In the genomic region with DNA sequence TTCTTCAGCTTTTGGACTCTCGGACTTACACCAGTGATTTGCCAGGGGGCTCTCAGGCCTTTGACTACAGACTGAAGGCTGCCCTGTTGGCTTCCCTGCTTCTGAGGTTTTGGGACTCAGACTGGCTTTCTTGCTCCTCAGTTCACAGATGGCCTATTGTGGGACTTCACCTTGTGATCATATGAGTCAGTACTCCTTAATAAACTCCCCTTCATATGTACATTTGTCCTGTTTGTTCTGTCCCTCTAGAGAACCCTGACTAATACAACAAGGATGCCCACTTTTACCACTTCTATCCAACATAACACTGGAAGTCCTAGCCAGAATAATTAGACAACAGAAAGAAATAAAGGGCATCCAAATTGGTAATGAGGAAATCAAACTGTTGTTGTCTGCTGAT, we compare ENCODE assay signal across 22 cellular contexts.
"Had no signal": no experiment of that assay in that cellular context is flagged by ENCODE, and none has a peak within 500 bp of the region (broad histone marks: within the 10 kb centered on the region; RNA-seq: fewer than 3 reads in every experiment).

No MANE protein-coding gene starts in this region.

- H3K4me1 ChIP-seq: esophagus muscularis mucosa, sigmoid colon, tibial artery had no signal

- H3K4me3 ChIP-seq: esophagus muscularis mucosa, lung, sigmoid colon, tibial artery had no signal

- H3K9me3 ChIP-seq: esophagus muscularis mucosa, sigmoid colon, tibial artery had no signal

- DNase-seq: activated B cell treated with CpG ODN at 0.5 μM for 24 hours; activated CD4-positive, alpha-beta memory T cell treated with anti-CD3 and anti-CD28 coated beads, Interleukin-2, amount 10 ng/mL, durations not matched to agents 7 days and 5 days; activated CD4-positive, alpha-beta T cell treated with anti-CD3 and anti-CD28 coated beads for 48 hours; activated CD8-positive, alpha-beta memory T cell treated with anti-CD3 and anti-CD28 coated beads, Interleukin-2, amount 10 ng/mL, durations not matched to agents 7 days and 5 days; activated naive CD4-positive, alpha-beta T cell treated with Interleukin-2 at 50 U/mL for 16 hours; activated naive CD8-positive, alpha-beta T cell treated with anti-CD3 and anti-CD28 coated beads, Interleukin-2, amount 10 ng/mL, durations not matched to agents 7 days and 5 days; dermis blood vessel endothelial cell; effector memory CD4-positive, alpha-beta T cell; hippocampal formation; midbrain; nephron progenitor cell; nucleus accumbens; sigmoid colon; stimulated activated naive CD4-positive, alpha-beta T cell; tibial artery had no signal

- H3K36me3 ChIP-seq: esophagus muscularis mucosa, sigmoid colon, tibial artery had no signal

- H3K27ac ChIP-seq: esophagus muscularis mucosa, sigmoid colon, tibial artery had no signal

- H3K27me3 ChIP-seq: esophagus muscularis mucosa, sigmoid colon, tibial artery had no signal

- FAIRE-seq: endothelial cell of umbilical vein, keratinocyte, TTC549 had no signal

- ATAC-seq: activated CD8-positive, alpha-beta memory T cell treated with anti-CD3 and anti-CD28 coated beads, Interleukin-2, amount 10 ng/mL, durations not matched to agents 7 days and 5 days; activated T-helper 17 cell treated with anti-CD3 and anti-CD28 coated beads, Interleukin-2, amount 50 U/mL, for 72 hours; left lobe of liver had no signal
